In the genomic region with DNA sequence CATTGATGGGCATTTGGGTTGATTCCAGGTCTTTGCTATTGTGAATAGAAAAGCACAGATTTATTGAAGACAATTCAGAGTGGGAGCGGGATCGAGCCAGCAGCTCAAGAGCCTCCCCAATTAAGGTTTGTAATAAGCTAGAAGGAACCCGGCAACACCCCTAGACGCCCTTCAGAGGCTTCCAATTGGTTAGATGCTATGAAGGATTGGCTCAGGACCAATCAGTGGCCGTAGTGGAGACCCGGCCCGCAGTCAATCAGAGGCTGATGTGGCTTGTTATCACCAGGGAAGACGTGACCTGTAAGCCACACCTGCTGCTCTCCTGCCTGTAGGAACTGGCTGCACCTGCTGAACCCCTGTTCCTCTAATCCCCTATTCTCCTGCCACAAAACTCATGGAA, we compare ENCODE assay signal across 18 cellular contexts. TPM values are rescaled to one million over a fixed set of nuclear protein-coding genes. Genes with fewer than 3 reads are reported as not detected.
"Had no signal": no experiment of that assay in that cellular context is flagged by ENCODE, and none has a peak within 500 bp of the region (broad histone marks: within the 10 kb centered on the region; RNA-seq: fewer than 3 reads in every experiment).

No MANE protein-coding gene starts in this region.

- DNase-seq: activated CD4-positive, CD25-positive, alpha-beta regulatory T cell treated with anti-CD3 and anti-CD28 coated beads, Interleukin-2, amount 50 U/mL, for 72 hours; activated naive CD4-positive, alpha-beta T cell treated with anti-CD3 and anti-CD28 coated beads, Interleukin-2, amount 10 ng/mL, durations not matched to agents 7 days and 5 days; esophagus squamous epithelium; hippocampal formation; mammary epithelial cell; naive thymus-derived CD4-positive, alpha-beta T cell; retina; stimulated activated CD4-positive, alpha-beta T cell treated with anti-CD3 and anti-CD28 coated beads, Interleukin-4, amount 100 ng/mL, for 24 hours; stimulated activated naive CD4-positive, alpha-beta T cell treated with Interleukin-2 at 50 U/mL for 16 hours; substantia nigra; T1000; transverse colon had no signal

- H3K27ac ChIP-seq: cardiac muscle cell, esophagus squamous epithelium, transverse colon, vagina had no signal

- ATAC-seq: left lobe of liver; naive thymus-derived CD4-positive, alpha-beta T cell had no signal

- H3K9me3 ChIP-seq: esophagus squamous epithelium, transverse colon, vagina had no signal

- H3K4me1 ChIP-seq: esophagus squamous epithelium, vagina had no signal

- H3K27me3 ChIP-seq: cardiac muscle cell, transverse colon, vagina had no signal

- H3K36me3 ChIP-seq: cardiac muscle cell, esophagus squamous epithelium, transverse colon, vagina had no signal

- H3K4me3 ChIP-seq: cardiac muscle cell, esophagus squamous epithelium, transverse colon, vagina had no signal

RNA-seq across cellular contexts. Expression of a gene that starts 14.6 kb away (rescaled TPM):
- total RNA-seq: activated CD8-positive, alpha-beta memory T cell treated with anti-CD3 and anti-CD28 coated beads for 36 hours; fibroblast of villous mesenchyme; mammary epithelial cell had no signal
- polyA plus RNA-seq: keratinocyte; mammary epithelial cell; naive thymus-derived CD4-positive, alpha-beta T cell had no signal

RNA-seq across cellular contexts. Expression of a gene that starts 49.7 kb away (rescaled TPM):
- total RNA-seq: cardiac muscle cell, mammary epithelial cell, vagina had no signal
- polyA plus RNA-seq: cardiac muscle cell; naive thymus-derived CD4-positive, alpha-beta T cell had no signal
